In the genomic region with DNA sequence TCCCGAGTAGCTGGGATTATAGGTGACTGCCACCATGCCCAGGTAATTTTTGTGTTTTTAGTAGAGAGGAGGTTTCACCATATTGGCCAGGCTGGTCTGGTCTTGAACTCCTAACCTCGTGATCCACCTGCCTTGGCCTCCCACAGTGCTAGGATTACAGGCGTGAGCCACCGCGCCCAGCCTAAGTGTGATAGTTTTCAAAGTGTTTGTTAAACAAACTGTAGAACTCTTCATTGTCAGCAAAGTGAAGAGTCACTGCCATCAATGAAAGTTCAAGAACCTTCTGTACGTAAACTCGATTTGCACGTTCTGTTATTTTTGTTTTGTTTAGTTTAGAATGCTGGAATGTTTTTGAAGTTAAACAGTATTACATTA, we compare ENCODE assay signal across 20 cellular contexts. TPM values are rescaled to one million over a fixed set of nuclear protein-coding genes. Genes with fewer than 3 reads are reported as not detected.
DNase-seq lines count a peak whose midpoint lies in the region; ATAC-seq, FAIRE-seq and TF ChIP-seq lines count a peak whose summit lies in the region.
"Had no signal": no experiment of that assay in that cellular context is flagged by ENCODE, and none has a peak within 500 bp of the region (broad histone marks: within the 10 kb centered on the region; RNA-seq: fewer than 3 reads in every experiment).

No MANE protein-coding gene starts in this region.

- H3K79me2 ChIP-seq in OCI-LY7 (ENCODE audit: insufficient read depth, low read depth, low read length) (no peaks in the 10 kb centered on the region), K562 (ENCODE audit: control insufficient read depth, insufficient read depth, low read length) (no peaks in the 10 kb centered on the region)

- no peak overlapping the region for H3K4me3 ChIP-seq in A549
- H3K4me3 ChIP-seq in OCI-LY7 (ENCODE audit: low read depth, low read length, poor library complexity, severe bottlenecking), result no peak overlapping the region
- no peak overlapping the region for H3K4me3 ChIP-seq in K562
- H3K4me3 ChIP-seq: BLaER1 treated with 17β-estradiol and CSF1 and Interleukin-3, amounts not matched to agents 10 nM and 100 nM had no signal

- H3K36me3 Mint-ChIP-seq in activated CD4-positive, alpha-beta memory T cell treated with anti-CD3 and anti-CD28 coated beads, Interleukin-2, amount 10 ng/mL, durations not matched to agents 7 days and 5 days (ENCODE audit: low read depth), result peaks cover 2% of the 10 kb centered on the region
- no peaks in the 10 kb centered on the region for H3K36me3 Mint-ChIP-seq in activated CD4-positive, alpha-beta memory T cell treated with anti-CD3 and anti-CD28 coated beads for 36 hours
- H3K36me3 Mint-ChIP-seq: CD8-positive, alpha-beta memory T cell had no signal

- H3K27ac Mint-ChIP-seq in activated CD4-positive, alpha-beta memory T cell treated with anti-CD3 and anti-CD28 coated beads, Interleukin-2, amount 10 ng/mL, durations not matched to agents 7 days and 5 days, result peak overlapping the region; percentile 93
- H3K27ac Mint-ChIP-seq in activated CD4-positive, alpha-beta memory T cell treated with anti-CD3 and anti-CD28 coated beads for 36 hours, result no peak overlapping the region
- H3K27ac Mint-ChIP-seq: CD8-positive, alpha-beta memory T cell had no signal

- in situ Hi-C loops in K562 (cut with MboI), result no loop called here

- DNase-seq in activated CD4-positive, alpha-beta memory T cell treated with anti-CD3 and anti-CD28 coated beads, Interleukin-2, amount 10 ng/mL, durations not matched to agents 7 days and 5 days, result no peak
- DNase-seq in activated CD4-positive, alpha-beta memory T cell treated with anti-CD3 and anti-CD28 coated beads for 36 hours, result no peak
- DNase-seq in A549 (ENCODE audit: low read depth in 1 of 2, low spot score in 1 of 2) (no peak), OCI-LY7 (ENCODE audit: low spot score) (no peak), K562 (ENCODE audit: extremely low read depth in 1 of 4, low spot score in 3 of 4) (no peak), SK-N-DZ (ENCODE audit: low spot score) (no peak), NCI-H526 treated with DMSO at 0.1 percent for 48 hours (lab: John Stamatoyannopoulos, UW) (no peak)
- DNase-seq: CD8-positive, alpha-beta memory T cell; DMS53; NCI-H1105; NCI-H2081; NCI-H2171 treated with DMSO at 0.1 percent for 48 hours; NCI-H446; NCI-H774; RPMI8226; SHP77 treated with DMSO at 0.1 percent for 48 hours had no signal

- H3K4me3 Mint-ChIP-seq in activated CD4-positive, alpha-beta memory T cell treated with anti-CD3 and anti-CD28 coated beads, Interleukin-2, amount 10 ng/mL, durations not matched to agents 7 days and 5 days, result no peak overlapping the region
- no peak overlapping the region for H3K4me3 Mint-ChIP-seq in activated CD4-positive, alpha-beta memory T cell treated with anti-CD3 and anti-CD28 coated beads for 36 hours
- H3K4me3 Mint-ChIP-seq: CD8-positive, alpha-beta memory T cell had no signal

- H3K9me3 ChIP-seq in A549 (no peaks in the 10 kb centered on the region), OCI-LY7 (ENCODE audit: low read length) (no peaks in the 10 kb centered on the region), K562 (replicated peaks; ENCODE audit: control insufficient read depth, insufficient read depth, low read depth, low read length) (no peaks in the 10 kb centered on the region)
- H3K9me3 ChIP-seq: BLaER1 treated with 17β-estradiol and CSF1 and Interleukin-3, amounts not matched to agents 10 nM and 100 nM had no signal

- H3K9me3 Mint-ChIP-seq in activated CD4-positive, alpha-beta memory T cell treated with anti-CD3 and anti-CD28 coated beads, Interleukin-2, amount 10 ng/mL, durations not matched to agents 7 days and 5 days, result no peaks in the 10 kb centered on the region
- no peaks in the 10 kb centered on the region for H3K9me3 Mint-ChIP-seq in activated CD4-positive, alpha-beta memory T cell treated with anti-CD3 and anti-CD28 coated beads for 36 hours
- H3K9me3 Mint-ChIP-seq: CD8-positive, alpha-beta memory T cell had no signal

- TF ChIP-seq EP300 in A549 (IDR thresholded peaks at IDR 0.05) (no peak), K562 (IDR thresholded peaks at IDR 0.05; ENCODE audit: low read length) (no peak)

- CTCF ChIA-PET in activated CD4-positive, alpha-beta memory T cell treated with anti-CD3 and anti-CD28 coated beads, Interleukin-2, amount 10 ng/mL, durations not matched to agents 7 days and 5 days (lab: Charles Lee), result interaction anchor here (1.3 kb wide), 1 partner anchor 89 kb away, joined by 4 read pairs; no protein-coding TSS in a partner anchor
- CTCF ChIA-PET in activated CD4-positive, alpha-beta memory T cell treated with anti-CD3 and anti-CD28 coated beads for 36 hours (lab: Charles Lee), result interaction anchor here (0.7 kb wide), 1 partner anchor 18 kb away, joined by 3 read pairs; the partner anchor contains the start of gene SOS1
- CTCF ChIA-PET in A549 (lab: Yijun Ruan, JAX), result interaction anchor here (1.7 kb wide), 1 partner anchor 14 kb away, joined by 4 read pairs; no protein-coding TSS in a partner anchor
- CTCF ChIA-PET in OCI-LY7 (lab: Charles Lee; ENCODE audit: unreplicated experiment), result no interaction called here
- CTCF ChIA-PET in K562 (lab: Yijun Ruan, JAX; ENCODE audit: low intra/inter-chr PET ratio), result no interaction called here

- H3K4me1 ChIP-seq in A549, result peaks cover 34% of the 10 kb centered on the region
- peaks cover 57% of the 10 kb centered on the region for H3K4me1 ChIP-seq in OCI-LY7 (ENCODE audit: insufficient read depth, low read length, poor library complexity, severe bottlenecking)
- peaks cover 12 to 34% of the 10 kb centered on the region in 2 experiments for H3K4me1 ChIP-seq in K562 (replicated peaks in 1 of 2; ENCODE audit: control insufficient read depth in 2 of 2, insufficient read depth in 2 of 2, low read length in 2 of 2)

- H3K4me1 Mint-ChIP-seq in activated CD4-positive, alpha-beta memory T cell treated with anti-CD3 and anti-CD28 coated beads, Interleukin-2, amount 10 ng/mL, durations not matched to agents 7 days and 5 days, result peaks cover 84% of the 10 kb centered on the region
- peaks cover 64% of the 10 kb centered on the region for H3K4me1 Mint-ChIP-seq in activated CD4-positive, alpha-beta memory T cell treated with anti-CD3 and anti-CD28 coated beads for 36 hours (ENCODE audit: low read depth)

- POLR2A ChIA-PET in activated CD4-positive, alpha-beta memory T cell treated with anti-CD3 and anti-CD28 coated beads, Interleukin-2, amount 10 ng/mL, durations not matched to agents 7 days and 5 days (lab: Charles Lee), result interaction anchor here (1.6 to 16.3 kb wide), 3 partner anchors 15 to 76 kb away, joined by 4 to 770 read pairs (median 238); partner anchors contain the start of gene SOS1
- POLR2A ChIA-PET in activated CD4-positive, alpha-beta memory T cell treated with anti-CD3 and anti-CD28 coated beads for 36 hours (lab: Charles Lee), result interaction anchor here (0.7 kb wide), 1 partner anchor 15 kb away, joined by 3 read pairs; no protein-coding TSS in a partner anchor
- POLR2A ChIA-PET in A549 (lab: Yijun Ruan, JAX) (no interaction called here), OCI-LY7 (lab: Charles Lee) (no interaction called here), K562 (lab: Yijun Ruan, JAX) (no interaction called here)

- no peaks in the 10 kb centered on the region for H3K9me2 ChIP-seq in OCI-LY7 (ENCODE audit: insufficient read depth, low read length)

- no peak overlapping the region; a peak in 1 of 6 replicates for H3K27ac ChIP-seq in A549
- no peak overlapping the region for H3K27ac ChIP-seq in OCI-LY7 (ENCODE audit: low read depth, low read length, poor library complexity, severe bottlenecking)
- H3K27ac ChIP-seq in K562 (ENCODE audit: extremely low read depth, low read depth, low read length), result no peak overlapping the region

- H3K9me1 ChIP-seq in K562 (ENCODE audit: control insufficient read depth, insufficient read depth, low read length), result no peaks in the 10 kb centered on the region

- ATAC-seq in A549 (no peak), K562 (no peak)

- peaks cover 2% of the 10 kb centered on the region for H3K27me3 Mint-ChIP-seq in activated CD4-positive, alpha-beta memory T cell treated with anti-CD3 and anti-CD28 coated beads, Interleukin-2, amount 10 ng/mL, durations not matched to agents 7 days and 5 days
- no peaks in the 10 kb centered on the region for H3K27me3 Mint-ChIP-seq in activated CD4-positive, alpha-beta memory T cell treated with anti-CD3 and anti-CD28 coated beads for 36 hours

- H4K20me1 ChIP-seq in OCI-LY7 (ENCODE audit: insufficient read depth, low read length) (no peaks in the 10 kb centered on the region), K562 (replicated peaks; ENCODE audit: control insufficient read depth, insufficient read depth, low read length) (no peaks in the 10 kb centered on the region)
- H4K20me1 ChIP-seq: BLaER1 treated with 17β-estradiol and CSF1 and Interleukin-3, amounts not matched to agents 10 nM and 100 nM had no signal

- 84% methylated on average over 8 of the region's 8 CpGs for WGBS in A549 (ENCODE audit: missing lambda C conversion rate)
- WGBS in K562 (ENCODE audit: insufficient coverage, low coverage, missing lambda C conversion rate), result 70% methylated on average over 7 of the region's 8 CpGs

- H3K36me3 ChIP-seq in OCI-LY7 (ENCODE audit: insufficient read depth, low read length) (no peaks in the 10 kb centered on the region), K562 (ENCODE audit: control insufficient read depth, insufficient read depth, low read length) (no peaks in the 10 kb centered on the region)
- H3K36me3 ChIP-seq: BLaER1 treated with 17β-estradiol and CSF1 and Interleukin-3, amounts not matched to agents 10 nM and 100 nM had no signal

- H2AFZ ChIP-seq in OCI-LY7 (ENCODE audit: low read length), result peak overlapping the region; percentile 50; the same call in 1 of the 2 replicates
- 0 out of 2 replicates have a peak overlapping the region, but pooled peaks have one; percentile 1 for H2AFZ ChIP-seq in K562 (ENCODE audit: low read depth, low read length)

- FAIRE-seq in A549 (lab: Jason Lieb, UNC) (no peak), K562 (lab: Jason Lieb, UNC) (no peak)
- FAIRE-seq: GM12892, GM18507, H1 had no signal

- H3K27me3 ChIP-seq in K562 (ENCODE audit: control insufficient read depth in 2 of 2, insufficient read depth in 2 of 2, low read length in 2 of 2), result no peaks in the 10 kb centered on the region
- H3K27me3 ChIP-seq: BLaER1 treated with 17β-estradiol and CSF1 and Interleukin-3, amounts not matched to agents 10 nM and 100 nM had no signal

- TF ChIP-seq CTCF in A549 (IDR thresholded peaks at IDR 0.05) (no peak), OCI-LY7 (conservative IDR thresholded peaks at IDR 0.05; ENCODE audit: low read length) (no peak), K562 (IDR thresholded peaks at IDR 0.05 in 2 of 3, conservative IDR thresholded peaks at IDR 0.05 in 1 of 3; ENCODE audit: insufficient read depth in 2 of 3, low read depth in 1 of 3, low read length in 3 of 3) (no peak)

- BruUV-seq in OCI-LY7 (replicated peaks; lab: Mats Ljungman, UMichigan) (no TSS peak), K562 (replicated peaks; lab: Mats Ljungman, UMichigan) (no TSS peak)

- H3K9ac ChIP-seq in K562 (ENCODE audit: insufficient read depth in 1 of 2, low read depth in 2 of 2, low read length in 2 of 2), result no peak overlapping the region
- H3K9ac ChIP-seq: BLaER1 treated with 17β-estradiol and CSF1 and Interleukin-3, amounts not matched to agents 10 nM and 100 nM had no signal

- TF ChIP-seq RAD21 in A549 (conservative IDR thresholded peaks at IDR 0.05 in 1 of 2, IDR thresholded peaks at IDR 0.05 in 1 of 2), result no peak
- TF ChIP-seq RAD21 in K562 (CRISPR knock-in tag; conservative IDR thresholded peaks at IDR 0.05 in 1 of 2, IDR thresholded peaks at IDR 0.05 in 1 of 2), result no peak

- intact Hi-C loops in activated CD4-positive, alpha-beta memory T cell treated with anti-CD3 and anti-CD28 coated beads for 36 hours (cut with micrococcal nuclease), result no loop called here
- intact Hi-C loops in OCI-LY7 (cut with micrococcal nuclease; ENCODE audit: unreplicated experiment) (no loop called here), K562 (cut with micrococcal nuclease) (no loop called here)

- TF ChIP-seq POLR2A in A549 (IDR thresholded peaks at IDR 0.05; ENCODE audit: low read length) (no peak), K562 (conservative IDR thresholded peaks at IDR 0.05) (no peak)

- H3K4me2 ChIP-seq in A549 (peak overlapping the region; percentile 38; the same call in 1 of the 3 replicates), OCI-LY7 (ENCODE audit: low read length) (no peak overlapping the region), K562 (ENCODE audit: insufficient read depth, low read length) (no peak overlapping the region)

RNA-seq across cellular contexts. Expression of gene SOS1, which starts 18.0 kb away (rescaled TPM):
- total RNA-seq in activated CD4-positive, alpha-beta memory T cell treated with anti-CD3 and anti-CD28 coated beads, Interleukin-2, amount 10 ng/mL, durations not matched to agents 7 days and 5 days, result 100 to 1,000 TPM; 229 to 254 TPM
- 10 to 100 TPM; 34.4 to 41.2 TPM for total RNA-seq in activated CD4-positive, alpha-beta memory T cell treated with anti-CD3 and anti-CD28 coated beads for 36 hours
- polyA plus RNA-seq in A549 (2011; rRNA removed) (45.5 and 48.9 TPM in 2 replicates), A549 (2017; fragmentation: RNase III; extraction: RNeasy Plus Mini Kit Qiagen cat#74134 plus additional on column Dnase treatment) (17.0 to 19.6 TPM (median 19.5 TPM) in 3 replicates), K562 (2011; rRNA removed) (27.1 and 27.9 TPM in 2 replicates), K562 (2014; fragmentation: Illumina TruSeq; extraction: Trizol) (24.5 and 26.8 TPM in 2 replicates), K562 (2014; fragmentation: Nextera tagmentation; extraction: Ambion mirVana) (1 to 10 TPM; 2.5 to 4.0 TPM), K562 (2014; rRNA removed) (10.9 and 12.1 TPM in 2 replicates)
- polyA plus RNA-seq in A549 (2012; cell fraction: cytosol; rRNA removed), result 6.8 and 8.2 TPM in 2 replicates
- polyA plus RNA-seq in A549 (2012; cell fraction: nucleus; rRNA removed), result 9.4 and 10.6 TPM in 2 replicates
- 24.3 and 37.8 TPM in 2 replicates for polyA minus RNA-seq in A549 (2011; rRNA and poly(A)+ RNA removed)
- total RNA-seq in OCI-LY7 (2014; rRNA removed; shearing (Covaris generic)), result 15.2 and 21.3 TPM in 2 replicates
- total RNA-seq in OCI-LY7 (2022) (40.0 and 47.9 TPM in 2 replicates), K562 (2014; rRNA removed) (6.3 and 7.6 TPM in 2 replicates), K562 (2014; rRNA removed; fragmentation: Illumina TruSeq; extraction: Trizol) (16.3 and 17.9 TPM in 2 replicates), K562 (2015; rRNA removed; fragmentation: Illumina TruSeq; extraction: Trizol) (20.1 and 21.6 TPM in 2 replicates), K562 (2021) (23.1 and 23.8 TPM in 2 replicates)
- total RNA-seq in K562 (2011; cell fraction: chromatin; rRNA removed; ENCODE audit: low replicate concordance), result 26.1 and 163 TPM in 2 replicates
- 8.8 and 15.8 TPM in 2 replicates for total RNA-seq in K562 (2011; cell fraction: nucleolus; rRNA removed)
- total RNA-seq in K562 (2011; cell fraction: nucleoplasm; rRNA removed), result 38.1 and 53.0 TPM in 2 replicates
- 16.0 and 30.7 TPM in 2 replicates for polyA plus RNA-seq in K562 (2011; cell fraction: cytosol; rRNA removed)
- polyA plus RNA-seq in K562 (2011; cell fraction: nucleus; rRNA removed), result 61.3 and 78.0 TPM in 2 replicates
- polyA plus RNA-seq in K562 (2012), result 13.2 and 16.3 TPM in 2 replicates
- polyA minus RNA-seq in K562 (2011; rRNA and poly(A)+ RNA removed), result 80.6 and 96.0 TPM in 2 replicates
- polyA minus RNA-seq in K562 (2011; cell fraction: cytosol; rRNA and poly(A)+ RNA removed), result 15.1 and 17.0 TPM in 2 replicates
- 52.2 and 93.1 TPM in 2 replicates for polyA minus RNA-seq in K562 (2011; cell fraction: nucleus; rRNA and poly(A)+ RNA removed)
- polyA plus RNA-seq in SK-N-DZ (2014; cell fraction: cytosol; rRNA removed), result 8.6 and 9.0 TPM in 2 replicates
- 11.2 and 23.7 TPM in 2 replicates for polyA plus RNA-seq in SK-N-DZ (2014; cell fraction: nucleus; rRNA removed)

Comparison
In these comparisons a context has a peak if more than half of its experiments do, and no peak if none do; other contexts are left out.
1. CTCF ChIA-PET loops: an anchor here in activated CD4-positive, alpha-beta memory T cell treated with anti-CD3 and anti-CD28 coated beads, Interleukin-2, amount 10 ng/mL, durations not matched to agents 7 days and 5 days (1.3 kb wide), activated CD4-positive, alpha-beta memory T cell treated with anti-CD3 and anti-CD28 coated beads for 36 hours (0.7 kb wide) and A549 (1.7 kb wide); none called in OCI-LY7 and K562.
2. POLR2A ChIA-PET loops: an anchor here in activated CD4-positive, alpha-beta memory T cell treated with anti-CD3 and anti-CD28 coated beads, Interleukin-2, amount 10 ng/mL, durations not matched to agents 7 days and 5 days (1.6 to 16.3 kb wide) and activated CD4-positive, alpha-beta memory T cell treated with anti-CD3 and anti-CD28 coated beads for 36 hours (0.7 kb wide); none called in A549, OCI-LY7 and K562.